Comparison of ENCODE assay signal across 8 cellular contexts in genomic region chr19:43596842-43597461, GRCh38. TPM values are rescaled to one million over a fixed set of nuclear protein-coding genes. Genes with fewer than 3 reads are reported as not detected.
DNase-seq lines count a peak whose midpoint lies in the region; ATAC-seq, FAIRE-seq and TF ChIP-seq lines count a peak whose summit lies in the region.

No MANE protein-coding gene starts in this region.

- peak overlapping the region in 1 of 2 experiments; percentile 77 for H3K18ac ChIP-seq in mesenchymal stem cell (ENCODE audit: low read depth in 1 of 2, low read length in 2 of 2)

- no peak for FAIRE-seq in A549 (lab: Jason Lieb, UNC)

- peak overlapping the region in 1 of 2 experiments; percentile 27 for H2BK12ac ChIP-seq in mesenchymal stem cell (ENCODE audit: low read length in 2 of 2)

- peak overlapping the region; percentile 21 for H2AFZ ChIP-seq in mesenchymal stem cell (ENCODE audit: low read depth, low read length)

- H2BK5ac ChIP-seq in mesenchymal stem cell (ENCODE audit: low read depth, low read length, poor library complexity, severe bottlenecking) = no peak overlapping the region

- peaks cover 51% of the 10 kb centered on the region for H3K36me3 ChIP-seq in HUES64 (ENCODE audit: insufficient read depth, low read length)
- peaks cover 0 to 7% of the 10 kb centered on the region in 2 donors for H3K36me3 ChIP-seq in body of pancreas (replicated peaks in 1 of 2; ENCODE audit: insufficient read depth in 1 of 2, low read depth in 2 of 2)
- peaks cover 40 to 56% of the 10 kb centered on the region in 2 experiments for H3K36me3 ChIP-seq in mesenchymal stem cell (ENCODE audit: control insufficient read depth in 1 of 2, insufficient read depth in 2 of 2, low read depth in 1 of 2, low read length in 2 of 2)

- TF ChIP-seq CTCF in A549 (IDR thresholded peaks at IDR 0.05) = no peak
- no peak for TF ChIP-seq CTCF in body of pancreas (IDR thresholded peaks at IDR 0.05)

- H2AK5ac ChIP-seq in mesenchymal stem cell (ENCODE audit: low read length, severe bottlenecking) = peak overlapping the region; percentile 63

- H3K27me3 ChIP-seq in HUES64 (ENCODE audit: insufficient read depth, low read length) (no peaks in the 10 kb centered on the region), body of pancreas (no peaks in the 10 kb centered on the region), mesenchymal stem cell (ENCODE audit: control insufficient read depth in 1 of 2, insufficient read depth in 1 of 2, low read length in 2 of 2) (no peaks in the 10 kb centered on the region)

- H3K4me2 ChIP-seq in A549 = peak overlapping the region; percentile 87
- peak overlapping the region; percentile 72 for H3K4me2 ChIP-seq in mesenchymal stem cell (ENCODE audit: low read length, poor library complexity, severe bottlenecking)

- TF ChIP-seq POLR2A in A549 (IDR thresholded peaks at IDR 0.05; ENCODE audit: low read length) (no peak), body of pancreas (IDR thresholded peaks at IDR 0.05) (no peak)

- ATAC-seq in A549 (no peak), body of pancreas (no peak), GM18873 (IDR thresholded peaks at IDR 0.05; ENCODE audit: low FRiP score, unreplicated experiment) (no peak), HG02884 (IDR thresholded peaks at IDR 0.05; ENCODE audit: unreplicated experiment) (no peak)

- no peak for TF ChIP-seq RAD21 in A549 (conservative IDR thresholded peaks at IDR 0.05 in 1 of 2, IDR thresholded peaks at IDR 0.05 in 1 of 2)

- H3K23ac ChIP-seq in mesenchymal stem cell (ENCODE audit: low read length in 2 of 2) = no peak overlapping the region

- H3K4me3 ChIP-seq in A549 = peak overlapping the region; percentile 60
- peak overlapping the region; percentile 76 for H3K4me3 ChIP-seq in HUES64 (ENCODE audit: low read length)
- peak overlapping the region; percentile 17 to 46 for H3K4me3 ChIP-seq in body of pancreas
- H3K4me3 ChIP-seq in mesenchymal stem cell (ENCODE audit: insufficient read depth in 1 of 2, low read depth in 1 of 2, low read length in 2 of 2) = peak overlapping the region; percentile 55 to 96

- TF ChIP-seq EP300 in A549 (IDR thresholded peaks at IDR 0.05) = no peak

- peak overlapping the region in 1 of 2 experiments; percentile 12 for H3K14ac ChIP-seq in mesenchymal stem cell (ENCODE audit: low read length in 2 of 2)

- H4K91ac ChIP-seq in mesenchymal stem cell (ENCODE audit: low read length) = no peak overlapping the region

- H4K8ac ChIP-seq in mesenchymal stem cell (ENCODE audit: low read length) = peak overlapping the region; percentile 86

- no peaks in the 10 kb centered on the region for H3K9me3 ChIP-seq in A549
- H3K9me3 ChIP-seq in HUES64 (ENCODE audit: insufficient read depth, low read depth, low read length) = no peaks in the 10 kb centered on the region
- H3K9me3 ChIP-seq in body of pancreas = no peaks in the 10 kb centered on the region
- no peaks in the 10 kb centered on the region for H3K9me3 ChIP-seq in mesenchymal stem cell (ENCODE audit: control insufficient read depth, low read length)

- H3K4me1 ChIP-seq in A549 (peaks cover 19% of the 10 kb centered on the region), HUES64 (ENCODE audit: insufficient read depth, low read length) (peaks cover 5% of the 10 kb centered on the region; the same call in 1 of the 2 replicates), body of pancreas (peaks cover 36% of the 10 kb centered on the region), mesenchymal stem cell (ENCODE audit: control insufficient read depth, insufficient read depth, low read depth, low read length) (peaks cover 18% of the 10 kb centered on the region)

- peak overlapping the region; percentile 84 for H3K9ac ChIP-seq in HUES64 (ENCODE audit: low read depth, low read length)
- H3K9ac ChIP-seq in mesenchymal stem cell (ENCODE audit: low read length) = peak overlapping the region; percentile 99

- H3K4ac ChIP-seq in mesenchymal stem cell (ENCODE audit: low read depth in 1 of 2, low read length in 2 of 2) = peak overlapping the region in 1 of 2 experiments; percentile 21

- POLR2A ChIA-PET in A549 (lab: Yijun Ruan, JAX) = interaction anchor here (0.9 to 2.5 kb wide), 4 partner anchors 8 to 72 kb away, joined by 3 to 17 read pairs (median 8); partner anchors contain the start of genes PINLYP and XRCC1

- intact Hi-C loops in body of pancreas (cut with DNase I) = no loop called here

- CTCF ChIA-PET in A549 (lab: Yijun Ruan, JAX) = interaction anchor here (0.7 to 4.6 kb wide), 12 partner anchors 10 to 188 kb away, joined by 3 to 44 read pairs (median 5); partner anchors contain the start of gene XRCC1

- DNase-seq in A549 (ENCODE audit: low read depth in 1 of 2, low spot score in 1 of 2) = no peak
- DNase-seq in body of pancreas = no peak
- peak; percentile 23 for DNase-seq in mesenchymal stem cell
- no peak for DNase-seq in RPMI8226
- DNase-seq in 8988T = no peak

- WGBS in A549 (ENCODE audit: missing lambda C conversion rate) = 49% methylated on average over 7 of the region's 7 CpGs
- 32% methylated on average over 7 of the region's 7 CpGs for WGBS in HUES64
- WGBS in body of pancreas, 2 donors = 12% methylated on average over 7 of the region's 7 CpGs
- WGBS in mesenchymal stem cell = 38% methylated on average over 6 of the region's 7 CpGs

- H3K79me1 ChIP-seq in mesenchymal stem cell (replicated peaks; ENCODE audit: low read length, poor library complexity, severe bottlenecking) = peaks cover 34% of the 10 kb centered on the region

- H2BK15ac ChIP-seq in mesenchymal stem cell (ENCODE audit: low read depth, poor library complexity, severe bottlenecking) = no peak overlapping the region

- H2BK120ac ChIP-seq in mesenchymal stem cell (ENCODE audit: low read depth, low read length) = no peak overlapping the region

- H3K27ac ChIP-seq in A549 (peak overlapping the region; percentile 86 to 88), HUES64 (ENCODE audit: low read depth, low read length) (peak overlapping the region; percentile 92), body of pancreas (peak overlapping the region; percentile 82 to 99 (median 94)), mesenchymal stem cell (ENCODE audit: low read length, poor library complexity, severe bottlenecking) (peak overlapping the region; percentile 99)

TF ChIP-seq in A549, 52 proteins besides CTCF, POLR2A, EP300 and RAD21:
- TF ChIP-seq FOSB (CRISPR knock-in tag; IDR thresholded peaks at IDR 0.05) (no peak), PHF8 (IDR thresholded peaks at IDR 0.05; ENCODE audit: borderline replicate concordance, low read depth) (0 out of 2 replicates have a peak, but pooled peaks have one; percentile 5)

RNA-seq across cellular contexts. Expression of gene ZNF576, which starts 0.6 kb away (rescaled TPM):
- polyA plus RNA-seq in A549 (2011; rRNA removed) = 10.6 and 11.2 TPM in 2 replicates
- 25.9 and 31.3 TPM in 2 replicates for polyA plus RNA-seq in A549 (2012; cell fraction: cytosol; rRNA removed)
- polyA plus RNA-seq in A549 (2012; cell fraction: nucleus; rRNA removed) = 22.2 and 26.9 TPM in 2 replicates
- polyA plus RNA-seq in A549 (2017; fragmentation: RNase III; extraction: RNeasy Plus Mini Kit Qiagen cat#74134 plus additional on column Dnase treatment) = 15.4 to 16.8 TPM (median 16.5 TPM) in 3 replicates
- polyA minus RNA-seq in A549 (2011; rRNA and poly(A)+ RNA removed) = 5.9 and 10.2 TPM in 2 replicates
- polyA plus RNA-seq in HUES64 (2013, experiment 1 of 2) = 9.9 TPM
- polyA plus RNA-seq in HUES64 (2013, experiment 2 of 2) = 9.3 TPM
- total RNA-seq in body of pancreas = 1 to 10 TPM; 4.6 to 8.6 TPM
- polyA plus RNA-seq in mesenchymal stem cell (2013, experiment 1 of 2) = 14.6 TPM
- 14.8 TPM for polyA plus RNA-seq in mesenchymal stem cell (2013, experiment 2 of 2)

RNA-seq across cellular contexts. Expression of gene IRGQ, which starts 1.0 kb away (rescaled TPM):
- 10.0 and 14.2 TPM in 2 replicates for polyA plus RNA-seq in A549 (2011; rRNA removed)
- 5.3 and 6.6 TPM in 2 replicates for polyA plus RNA-seq in A549 (2012; cell fraction: cytosol; rRNA removed)
- 13.6 and 18.6 TPM in 2 replicates for polyA plus RNA-seq in A549 (2012; cell fraction: nucleus; rRNA removed)
- polyA plus RNA-seq in A549 (2017; fragmentation: RNase III; extraction: RNeasy Plus Mini Kit Qiagen cat#74134 plus additional on column Dnase treatment) = 6.3 to 6.5 TPM (median 6.4 TPM) in 3 replicates
- polyA minus RNA-seq in A549 (2011; rRNA and poly(A)+ RNA removed) = 12.8 and 12.9 TPM in 2 replicates
- polyA plus RNA-seq in HUES64 (2013, experiment 1 of 2) = 8.2 TPM
- polyA plus RNA-seq in HUES64 (2013, experiment 2 of 2) = 7.2 TPM
- total RNA-seq in body of pancreas = 10 to 100 TPM in 1 of 2 donors, 1 to 10 TPM in 1; 9.1 to 20.1 TPM
- polyA plus RNA-seq in mesenchymal stem cell (2013, experiment 1 of 2) = 8.9 TPM
- polyA plus RNA-seq in mesenchymal stem cell (2013, experiment 2 of 2) = 8.8 TPM

RNA-seq across cellular contexts. Expression of gene SRRM5, which starts 14.9 kb away (rescaled TPM):
- polyA plus RNA-seq in A549 (2011; rRNA removed) (0.41 and 0.47 TPM in 2 replicates), A549 (2017; fragmentation: RNase III; extraction: RNeasy Plus Mini Kit Qiagen cat#74134 plus additional on column Dnase treatment) (0.44 to 0.55 TPM (median 0.50 TPM) in 3 replicates)
- polyA plus RNA-seq in A549 (2012; cell fraction: cytosol; rRNA removed) = 0.31 and 0.37 TPM in 2 replicates
- 1.4 and 1.6 TPM in 2 replicates for polyA plus RNA-seq in A549 (2012; cell fraction: nucleus; rRNA removed)
- 0.24 and 0.37 TPM in 2 replicates for polyA minus RNA-seq in A549 (2011; rRNA and poly(A)+ RNA removed)
- polyA plus RNA-seq in HUES64 (2013, experiment 1 of 2) = 0.10 TPM
- not detected for polyA plus RNA-seq in HUES64 (2013, experiment 2 of 2)
- 1 to 10 TPM in 1 of 2 donors, under 1 TPM in 1; 0.33 to 2.1 TPM for total RNA-seq in body of pancreas
- polyA plus RNA-seq in mesenchymal stem cell (2013, experiment 1 of 2) = 0.12 TPM
- polyA plus RNA-seq in mesenchymal stem cell (2013, experiment 2 of 2) = 0.07 TPM

RNA-seq across cellular contexts. Expression of gene PINLYP, which starts 21.4 kb away (rescaled TPM):
- polyA plus RNA-seq in A549 (2011; rRNA removed) (0.12 TPM in 1 of 2 replicates, not detected in the other), A549 (2017; fragmentation: RNase III; extraction: RNeasy Plus Mini Kit Qiagen cat#74134 plus additional on column Dnase treatment) (0.27 to 0.37 TPM (median 0.28 TPM) in 3 replicates)
- 0.13 and 0.26 TPM in 2 replicates for polyA plus RNA-seq in A549 (2012; cell fraction: cytosol; rRNA removed)
- 0.32 and 0.47 TPM in 2 replicates for polyA plus RNA-seq in A549 (2012; cell fraction: nucleus; rRNA removed)
- polyA minus RNA-seq in A549 (2011; rRNA and poly(A)+ RNA removed) = not detected in 2 replicates
- polyA plus RNA-seq in HUES64 (2013, experiment 1 of 2) = 2.6 TPM
- 3.9 TPM for polyA plus RNA-seq in HUES64 (2013, experiment 2 of 2)
- 1 to 10 TPM in 1 of 2 donors, not detected in 1; 4.6 TPM for total RNA-seq in body of pancreas
- 0.17 TPM for polyA plus RNA-seq in mesenchymal stem cell (2013, experiment 1 of 2)
- polyA plus RNA-seq in mesenchymal stem cell (2013, experiment 2 of 2) = 0.21 TPM

RNA-seq across cellular contexts. Expression of gene XRCC1, which starts 21.6 kb away (rescaled TPM):
- 31.9 and 32.0 TPM in 2 replicates for polyA plus RNA-seq in A549 (2011; rRNA removed)
- polyA plus RNA-seq in A549 (2012; cell fraction: cytosol; rRNA removed) = 49.4 and 52.2 TPM in 2 replicates
- polyA plus RNA-seq in A549 (2012; cell fraction: nucleus; rRNA removed) = 47.2 and 52.6 TPM in 2 replicates
- 55.1 to 62.3 TPM (median 55.2 TPM) in 3 replicates for polyA plus RNA-seq in A549 (2017; fragmentation: RNase III; extraction: RNeasy Plus Mini Kit Qiagen cat#74134 plus additional on column Dnase treatment)
- 33.6 and 35.3 TPM in 2 replicates for polyA minus RNA-seq in A549 (2011; rRNA and poly(A)+ RNA removed)
- 34.3 TPM for polyA plus RNA-seq in HUES64 (2013, experiment 1 of 2)
- 39.1 TPM for polyA plus RNA-seq in HUES64 (2013, experiment 2 of 2)
- 10 to 100 TPM; 19.7 to 31.0 TPM for total RNA-seq in body of pancreas
- 21.2 TPM for polyA plus RNA-seq in mesenchymal stem cell (2013, experiment 1 of 2)
- polyA plus RNA-seq in mesenchymal stem cell (2013, experiment 2 of 2) = 21.8 TPM
